16 cellular contexts compared by ENCODE assay signal in genomic region chr6:122683996-122684651, GRCh38.
"Had no signal": no experiment of that assay in that cellular context is flagged by ENCODE, and none has a peak within 500 bp of the region (broad histone marks: within the 10 kb centered on the region; RNA-seq: fewer than 3 reads in every experiment).

No MANE protein-coding gene starts in this region.

- H3K36me3 ChIP-seq: esophagus squamous epithelium, heart right ventricle, left ventricle myocardium inferior had no signal

- H3K4me3 ChIP-seq: esophagus squamous epithelium, heart right ventricle, left ventricle myocardium inferior had no signal

- FAIRE-seq: colon, frontal cortex, keratinocyte, TTC549 had no signal

- ATAC-seq: activated CD8-positive, alpha-beta memory T cell treated with anti-CD3 and anti-CD28 coated beads, Interleukin-2, amount 10 ng/mL, durations not matched to agents 7 days and 5 days; activated T-cell treated with anti-CD3 and anti-CD28 coated beads, Interleukin-2, amount 50 U/mL, for 4 hours; heart right ventricle had no signal

- DNase-seq: activated CD8-positive, alpha-beta memory T cell treated with anti-CD3 and anti-CD28 coated beads, Interleukin-2, amount 10 ng/mL, durations not matched to agents 7 days and 5 days; activated gamma-delta T cell; activated naive CD8-positive, alpha-beta T cell treated with anti-CD3 and anti-CD28 coated beads for 36 hours; activated T-cell treated with anti-CD3 and anti-CD28 coated beads, Interleukin-2, amount 50 U/mL, for 4 hours; esophagus squamous epithelium; heart right ventricle; left ventricle myocardium inferior; mesenchymal stem cell; retina; stimulated activated CD4-positive, alpha-beta T cell treated with anti-CD3 and anti-CD28 coated beads, Interleukin-15, amount 100 ng/mL, for 24 hours; stimulated activated CD4-positive, alpha-beta T cell treated with anti-CD3 and anti-CD28 coated beads, Interleukin-4, amount 100 ng/mL, for 24 hours; T-helper 2 cell had no signal

- H3K27me3 ChIP-seq: esophagus squamous epithelium, heart right ventricle had no signal
